In the genomic region with DNA sequence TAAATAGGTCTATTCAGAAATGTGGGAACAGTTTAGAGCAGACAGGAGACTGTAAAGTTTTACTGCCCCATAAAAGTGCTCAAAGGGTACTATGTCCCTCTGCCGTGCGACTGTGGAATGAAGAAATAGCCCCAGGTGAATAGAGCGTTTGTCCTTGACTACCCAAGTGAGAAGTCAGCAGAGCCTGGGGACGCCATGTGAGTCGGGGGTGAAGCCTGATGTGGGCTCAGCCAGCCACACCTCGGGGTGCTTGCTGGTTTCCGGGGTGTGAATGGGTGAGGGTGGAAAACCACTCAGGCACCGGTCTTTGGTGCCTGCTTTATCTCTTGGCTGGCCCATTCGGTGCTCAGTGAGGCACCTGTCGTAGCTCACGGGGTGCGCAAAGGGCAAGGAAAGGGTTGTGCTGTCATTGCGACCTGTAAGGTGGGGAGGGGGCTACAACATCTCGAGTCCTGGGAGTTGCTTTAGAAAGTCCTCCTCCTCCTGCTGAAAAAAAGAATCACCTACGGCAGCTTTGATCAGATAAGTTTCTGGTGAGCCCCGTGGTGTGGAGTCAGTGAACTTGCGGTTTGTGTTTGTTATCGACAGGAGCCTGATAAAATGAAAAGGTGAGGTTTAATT, we compare ENCODE assay signal across 8 cellular contexts. TPM values are rescaled to one million over a fixed set of nuclear protein-coding genes. Genes with fewer than 3 reads are reported as not detected.
A peak's percentile ranks its signal among the peaks of the same experiment; 100 is the strongest.
DNase-seq lines count a peak whose midpoint lies in the region; ATAC-seq and TF ChIP-seq lines count a peak whose summit lies in the region.

No MANE protein-coding gene starts in this region.

- intact Hi-C loops in heart left ventricle (cut with DNase I) (loop anchor here in 8 of 10 donors (5.0 to 10.0 kb wide), 5 partner anchors 48 to 112 kb away; no protein-coding TSS in a partner anchor), left cardiac atrium (cut with DNase I) (loop anchor here in 1 of 2 donors (5.0 kb wide), 1 partner anchor 112 kb away; no protein-coding TSS in a partner anchor), spleen (cut with DNase I; ENCODE audit: low total_unique reads) (no loop called here)

- H3K4me3 ChIP-seq in heart left ventricle = peak overlapping the region in 9 of 12 donors; percentile 34 to 60 (median 41)
- H3K4me3 ChIP-seq in fibroblast of pulmonary artery (replicated peaks; ENCODE audit: low read depth, low read length) = peak overlapping the region; percentile 35
- peak overlapping the region in 7 of 8 donors; percentile 11 to 61 (median 29) for H3K4me3 ChIP-seq in spleen

- H3K9me3 ChIP-seq in heart left ventricle (no peaks in the 10 kb centered on the region), spleen (no peaks in the 10 kb centered on the region)

- TF ChIP-seq POLR2A in heart left ventricle (IDR thresholded peaks at IDR 0.05) = no peak
- no peak for TF ChIP-seq POLR2A in spleen (IDR thresholded peaks at IDR 0.05)

- peak overlapping the region in 4 of 12 donors; percentile 27 to 63 (median 48) for H3K27ac ChIP-seq in heart left ventricle
- H3K27ac ChIP-seq in spleen = peak overlapping the region; percentile 35 to 78 (median 64)

- H3K27me3 ChIP-seq in heart left ventricle (no peaks in the 10 kb centered on the region), spleen (replicated peaks in 1 of 7) (peaks cover 0 to 4% (median 0%) of the 10 kb centered on the region in 7 donors)

- no peak for TF ChIP-seq CTCF in heart left ventricle (IDR thresholded peaks at IDR 0.05)
- no peak for TF ChIP-seq CTCF in fibroblast of pulmonary artery (IDR thresholded peaks at IDR 0.05; ENCODE audit: low read length, missing control alignments)
- TF ChIP-seq CTCF in spleen (IDR thresholded peaks at IDR 0.05 in 8 of 11, conservative IDR thresholded peaks at IDR 0.05 in 3 of 11) = no peak

- ATAC-seq in heart left ventricle (peak in 3 of 4 donors; percentile 8 to 31 (median 21)), left cardiac atrium (no peak), HG03378 (IDR thresholded peaks at IDR 0.05; ENCODE audit: unreplicated experiment) (no peak)

- H3K4me1 ChIP-seq in heart left ventricle (peaks cover 0 to 14% (median 1%) of the 10 kb centered on the region in 12 donors), spleen (peaks cover 0 to 40% (median 6%) of the 10 kb centered on the region in 6 donors)

- DNase-seq in heart left ventricle = no peak
- no peak for DNase-seq in left cardiac atrium
- DNase-seq in activated CD4-positive, alpha-beta T cell treated with anti-CD3 and anti-CD28 coated beads for 4 hours = peak; percentile 7 to 41
- no peak for DNase-seq in fibroblast of pulmonary artery (ENCODE audit: low read depth)
- DNase-seq in spleen = no peak
- no peak for DNase-seq in DMS114 treated with DMSO at 0.1 percent for 48 hours (lab: John Stamatoyannopoulos, UW; ENCODE audit: unreplicated experiment)
- DNase-seq in OCI-M1 (lab: John Stamatoyannopoulos, UW) = no peak

- H3K36me3 ChIP-seq in heart left ventricle = no peaks in the 10 kb centered on the region
- no peaks in the 10 kb centered on the region for H3K36me3 ChIP-seq in spleen

- WGBS in heart left ventricle, 4 donors = 44 to 58% (median 53%) methylated on average over 18 of the region's 18 CpGs
- WGBS in spleen, 5 donors = 40 to 57% (median 49%) methylated on average over 18 of the region's 18 CpGs

RNA-seq across cellular contexts. Expression of gene TRIM2, which starts 0.9 kb away (rescaled TPM):
- total RNA-seq in heart left ventricle (10 to 100 TPM; 13.0 to 30.5 (median 19.0) TPM), left cardiac atrium (10 to 100 TPM; 19.8 to 22.6 TPM), spleen (10 to 100 TPM; 28.1 to 77.9 (median 59.1) TPM)
- polyA plus RNA-seq in heart left ventricle (1 to 10 TPM; 5.5 to 5.8 TPM), spleen (10 to 100 TPM in 1 of 3 donors, 1 to 10 TPM in 2; 3.2 to 13.3 (median 4.7) TPM)

Comparison
In these comparisons a context has a peak if more than half of its experiments do, and no peak if none do; other contexts are left out.
1. ATAC-seq: peak in heart left ventricle (3 of 4); none in left cardiac atrium (0 of 2) and HG03378 (single experiment).
2. DNase-seq: peak in activated CD4-positive, alpha-beta T cell treated with anti-CD3 and anti-CD28 coated beads for 4 hours (2 of 2); none in heart left ventricle (0 of 5), left cardiac atrium (single experiment), fibroblast of pulmonary artery (single experiment), spleen (single experiment), DMS114 treated with DMSO at 0.1 percent for 48 hours (single experiment) and OCI-M1 (single experiment).
3. Peak in every context shown above with its lines, with median percentiles within 50 percentile points of each other: H3K4me3 ChIP-seq.